In the genomic region with DNA sequence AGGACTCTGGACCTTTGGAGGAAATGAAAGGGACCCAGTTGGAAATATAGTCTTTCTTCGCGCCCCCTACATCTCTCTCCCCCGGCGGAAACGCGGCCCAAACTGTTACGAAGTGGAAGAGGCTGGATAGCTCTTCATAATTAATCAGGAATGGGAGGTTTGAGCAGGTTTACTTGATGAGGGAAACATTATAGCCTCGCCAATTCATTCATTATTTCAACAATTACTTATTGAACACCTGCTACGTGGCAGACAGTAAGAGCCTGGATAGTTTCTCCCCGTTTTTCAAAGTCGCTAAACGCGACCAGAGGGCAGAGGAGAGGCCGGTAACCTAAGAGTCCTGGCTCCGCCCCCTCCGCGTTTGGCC, we compare ENCODE assay signal across 1 cellular context.
TF ChIP-seq lines count a peak whose summit lies in the region.

No MANE protein-coding gene starts in this region.

TF ChIP-seq in A549, 52 proteins besides CTCF, POLR2A, EP300 and RAD21 (continued from another document):
- TF ChIP-seq, protein P1, sequence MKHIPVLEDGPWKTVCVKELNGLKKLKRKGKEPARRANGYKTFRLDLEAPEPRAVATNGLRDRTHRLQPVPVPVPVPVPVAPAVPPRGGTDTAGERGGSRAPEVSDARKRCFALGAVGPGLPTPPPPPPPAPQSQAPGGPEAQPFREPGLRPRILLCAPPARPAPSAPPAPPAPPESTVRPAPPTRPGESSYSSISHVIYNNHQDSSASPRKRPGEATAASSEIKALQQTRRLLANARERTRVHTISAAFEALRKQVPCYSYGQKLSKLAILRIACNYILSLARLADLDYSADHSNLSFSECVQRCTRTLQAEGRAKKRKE (CRISPR knock-in tag; IDR thresholded peaks at IDR 0.05; ENCODE audit: low read depth): no peak
- TF ChIP-seq CHD2 (IDR thresholded peaks at IDR 0.05; ENCODE audit: low read length, partially characterized antibody) (no peak), MYC (IDR thresholded peaks at IDR 0.05; ENCODE audit: borderline replicate concordance, low read length) (no peak)
